In genomic region chr4:121654738-121655137, GRCh38 we compare ENCODE assay signal across 11 cellular contexts. TPM values are rescaled to one million over a fixed set of nuclear protein-coding genes. Genes with fewer than 3 reads are reported as not detected.
DNase-seq lines count a peak whose midpoint lies in the region; ATAC-seq and TF ChIP-seq lines count a peak whose summit lies in the region.
"Had no signal": no experiment of that assay in that cellular context is flagged by ENCODE, and none has a peak within 500 bp of the region (broad histone marks: within the 10 kb centered on the region; RNA-seq: fewer than 3 reads in every experiment).

No MANE protein-coding gene starts in this region.

- TF ChIP-seq CTCF in lower lobe of right lung (IDR thresholded peaks at IDR 0.05) = no peak

- no peak overlapping the region for H3K27ac ChIP-seq in lower lobe of right lung

- H3K36me3 ChIP-seq in MG63 (no peaks in the 10 kb centered on the region), lower lobe of right lung (no peaks in the 10 kb centered on the region)

- DNase-seq in MG63 = no peak
- DNase-seq in lower lobe of right lung = no peak
- DNase-seq in NCI-H2081 treated with DMSO at 0.1 percent for 48 hours (lab: John Stamatoyannopoulos, UW) = no peak
- no peak for DNase-seq in stimulated activated CD4-positive, alpha-beta T cell treated with anti-CD3 and anti-CD28 coated beads, Interleukin-4, amount 100 ng/mL, for 24 hours
- DNase-seq: activated CD8-positive, alpha-beta T cell treated with anti-CD3 and anti-CD28 coated beads for 36 hours; HCEC 1CT; NCI-H510A had no signal

- intact Hi-C loops in lower lobe of right lung (cut with DNase I) = loop anchor here (10.0 kb wide), 1 partner anchor 280 kb away; no protein-coding TSS in a partner anchor

- H3K9me3 ChIP-seq in MG63 = no peaks in the 10 kb centered on the region
- H3K9me3 ChIP-seq in lower lobe of right lung = no peaks in the 10 kb centered on the region

- ATAC-seq in GM18498 (IDR thresholded peaks at IDR 0.05; ENCODE audit: unreplicated experiment) (peak; percentile 94), GM19452 (IDR thresholded peaks at IDR 0.05; ENCODE audit: unreplicated experiment) (peak; percentile 75), HG02840 (IDR thresholded peaks at IDR 0.05; ENCODE audit: low FRiP score, unreplicated experiment) (peak; percentile 87), HG03460 (IDR thresholded peaks at IDR 0.05; ENCODE audit: unreplicated experiment) (peak; percentile 95), lower lobe of right lung (no peak)
- ATAC-seq: activated CD8-positive, alpha-beta T cell treated with anti-CD3 and anti-CD28 coated beads for 36 hours had no signal

- no peak overlapping the region for H3K4me3 ChIP-seq in MG63
- H3K4me3 ChIP-seq in lower lobe of right lung = no peak overlapping the region

- H3K27me3 ChIP-seq in MG63 (no peaks in the 10 kb centered on the region), lower lobe of right lung (ENCODE audit: low read depth) (no peaks in the 10 kb centered on the region)

- H3K4me1 ChIP-seq in lower lobe of right lung = no peaks in the 10 kb centered on the region

RNA-seq across cellular contexts. Expression of gene ANXA5, which starts 42.0 kb away (rescaled TPM):
- 781 and 895 TPM in 2 replicates for total RNA-seq in MG63 (2014; rRNA removed; shearing (Covaris generic); ENCODE audit: low replicate concordance)
- 426 TPM for total RNA-seq in lower lobe of right lung

Comparison
In these comparisons a context has a peak if more than half of its experiments do, and no peak if none do; other contexts are left out.
1. ATAC-seq: peak in GM18498 (single experiment), GM19452 (single experiment), HG02840 (single experiment) and HG03460 (single experiment); none in lower lobe of right lung (0 of 2).